20 cellular contexts compared by ENCODE assay signal in the genomic region with DNA sequence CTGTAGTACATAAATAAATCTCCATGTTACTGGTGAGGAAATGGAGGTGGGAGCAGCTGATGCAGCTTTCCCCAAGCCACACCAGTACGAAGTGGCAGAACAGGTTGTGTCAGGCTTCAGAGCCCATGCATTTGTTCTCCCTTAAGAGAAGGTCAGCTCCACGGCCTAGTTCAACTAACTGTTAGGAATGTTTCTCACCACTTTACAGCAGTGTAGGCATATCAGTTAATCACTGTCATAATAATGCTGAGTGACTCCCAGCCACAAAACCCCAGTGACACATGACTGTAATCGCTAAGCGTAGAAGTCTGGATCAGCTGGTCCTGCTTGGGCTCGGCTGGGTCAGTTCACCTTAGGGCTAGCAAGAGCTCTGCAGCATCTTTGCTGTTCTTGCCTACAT.
DNase-seq lines count a peak whose midpoint lies in the region; ATAC-seq and TF ChIP-seq lines count a peak whose summit lies in the region.
"Had no signal": no experiment of that assay in that cellular context is flagged by ENCODE, and none has a peak within 500 bp of the region (broad histone marks: within the 10 kb centered on the region; RNA-seq: fewer than 3 reads in every experiment).

No MANE protein-coding gene starts in this region.

- peaks cover 7% of the 10 kb centered on the region for H3K36me3 Mint-ChIP-seq in T-helper 17 cell (ENCODE audit: low read depth)

- H3K27ac Mint-ChIP-seq in T-helper 17 cell: no peak overlapping the region
- H3K27ac Mint-ChIP-seq: activated CD8-positive, alpha-beta memory T cell treated with anti-CD3 and anti-CD28 coated beads, Interleukin-2, amount 10 ng/mL, durations not matched to agents 7 days and 5 days; IgD-negative memory B cell had no signal

- H3K79me2 ChIP-seq in smooth muscle cell (ENCODE audit: low read depth): peaks cover 29% of the 10 kb centered on the region

- H3K27me3 ChIP-seq in smooth muscle cell (ENCODE audit: low read depth): no peaks in the 10 kb centered on the region
- H3K27me3 ChIP-seq: ascending aorta, BLaER1, transverse colon had no signal

- H3K36me3 ChIP-seq in smooth muscle cell (ENCODE audit: low read depth): peaks cover 42% of the 10 kb centered on the region

- no peak for ATAC-seq in T-helper 17 cell
- ATAC-seq: activated CD8-positive, alpha-beta memory T cell treated with anti-CD3 and anti-CD28 coated beads, Interleukin-2, amount 10 ng/mL, durations not matched to agents 7 days and 5 days had no signal

- H3K9ac ChIP-seq in smooth muscle cell (ENCODE audit: low read depth): no peak overlapping the region
- H3K9ac ChIP-seq: BLaER1 had no signal

- DNase-seq in LNCaP clone FGC (ENCODE audit: low read depth) (peak; percentile 52), amniotic epithelial cell (ENCODE audit: low read depth) (peak; percentile 41), kidney glomerular epithelial cell (lab: John Stamatoyannopoulos, UW) (peak; percentile 21), smooth muscle cell (lab: John Stamatoyannopoulos, UW; ENCODE audit: unreplicated experiment) (no peak), T-helper 17 cell (no peak), H4 (ENCODE audit: low spot score) (no peak), C1 segment of cervical spinal cord (lab: John Stamatoyannopoulos, UW) (no peak), NCI-H146 treated with DMSO at 0.1 percent for 48 hours (lab: John Stamatoyannopoulos, UW; ENCODE audit: unreplicated experiment) (no peak)
- DNase-seq: activated CD8-positive, alpha-beta memory T cell treated with anti-CD3 and anti-CD28 coated beads, Interleukin-2, amount 10 ng/mL, durations not matched to agents 7 days and 5 days; activated gamma-delta T cell; DMS153; NCI-H1092; NCI-H774; occipital lobe; T-helper 1 cell; transverse colon had no signal

- TF ChIP-seq CTCF in LNCaP clone FGC (IDR thresholded peaks at IDR 0.05; ENCODE audit: control insufficient read depth, extremely low read depth, insufficient read depth) (no peak), smooth muscle cell (IDR thresholded peaks at IDR 0.05; ENCODE audit: borderline replicate concordance, insufficient read depth, poor library complexity, severe bottlenecking) (no peak)

- no peak overlapping the region for H3K4me2 ChIP-seq in smooth muscle cell
- H3K4me2 ChIP-seq: BLaER1 had no signal

- H3K4me1 Mint-ChIP-seq in T-helper 17 cell: no peaks in the 10 kb centered on the region
- H3K4me1 Mint-ChIP-seq: activated CD8-positive, alpha-beta memory T cell treated with anti-CD3 and anti-CD28 coated beads, Interleukin-2, amount 10 ng/mL, durations not matched to agents 7 days and 5 days; IgD-negative memory B cell had no signal

- no peak overlapping the region for H2AFZ ChIP-seq in smooth muscle cell (ENCODE audit: low read depth)

- no peaks in the 10 kb centered on the region for H3F3A ChIP-seq in smooth muscle cell (ENCODE audit: low read depth)

- no peaks in the 10 kb centered on the region for H3K9me3 ChIP-seq in smooth muscle cell (replicated peaks; ENCODE audit: low read depth)
- no peaks in the 10 kb centered on the region for H3K9me3 ChIP-seq in T-helper 17 cell (ENCODE audit: control insufficient read depth, low read length, poor library complexity, severe bottlenecking)
- H3K9me3 ChIP-seq: ascending aorta, transverse colon had no signal

- H3K27me3 Mint-ChIP-seq in T-helper 17 cell: no peaks in the 10 kb centered on the region
- H3K27me3 Mint-ChIP-seq: activated CD8-positive, alpha-beta memory T cell treated with anti-CD3 and anti-CD28 coated beads, Interleukin-2, amount 10 ng/mL, durations not matched to agents 7 days and 5 days; IgD-negative memory B cell had no signal

- no peak overlapping the region for H3K4me3 Mint-ChIP-seq in T-helper 17 cell
- H3K4me3 Mint-ChIP-seq: activated CD8-positive, alpha-beta memory T cell treated with anti-CD3 and anti-CD28 coated beads, Interleukin-2, amount 10 ng/mL, durations not matched to agents 7 days and 5 days; IgD-negative memory B cell had no signal

- H3K4me1 ChIP-seq in smooth muscle cell (ENCODE audit: low read depth): no peaks in the 10 kb centered on the region
- H3K4me1 ChIP-seq: BLaER1, transverse colon had no signal

- no peak overlapping the region for H3K4me3 ChIP-seq in LNCaP clone FGC (ENCODE audit: low read depth, low read length)
- H3K4me3 ChIP-seq in smooth muscle cell: no peak overlapping the region
- H3K4me3 ChIP-seq: ascending aorta, BLaER1, coronary artery, transverse colon had no signal

- WGBS in smooth muscle cell (ENCODE audit: low lambda C conversion rate): 61% methylated on average over 5 of the region's 5 CpGs

- peaks cover 70% of the 10 kb centered on the region for H4K20me1 ChIP-seq in smooth muscle cell (ENCODE audit: low read depth)
- H4K20me1 ChIP-seq: BLaER1 had no signal

- peak overlapping the region; percentile 34 for H3K27ac ChIP-seq in smooth muscle cell (ENCODE audit: low read depth)
- H3K27ac ChIP-seq: ascending aorta, BLaER1, coronary artery, transverse colon had no signal

Comparison
In these comparisons a context has a peak if more than half of its experiments do, and no peak if none do; other contexts are left out.
1. DNase-seq: peak in LNCaP clone FGC (single experiment), amniotic epithelial cell (single experiment) and kidney glomerular epithelial cell (single experiment); none in smooth muscle cell (single experiment), T-helper 17 cell (0 of 3), H4 (single experiment), C1 segment of cervical spinal cord (0 of 14) and NCI-H146 treated with DMSO at 0.1 percent for 48 hours (single experiment).